1 cellular context compared by ENCODE assay signal in genomic region chr17:39401412-39402278, GRCh38.
TF ChIP-seq lines count a peak whose summit lies in the region.

TSS of gene FBXL20 (minus strand) at chr17:39401626. CDS start at chr17:39401402, 224 bp downstream.

TF ChIP-seq in HepG2, 621 proteins besides CTCF, POLR2A, EP300 and RAD21 (continued from another document and continues in another):
- TF ChIP-seq POGK (CRISPR knock-in tag; conservative IDR thresholded peaks at IDR 0.05): no peak
- no peak for TF ChIP-seq SMARCE1 (IDR thresholded peaks at IDR 0.05; ENCODE audit: borderline replicate concordance)
- TF ChIP-seq NR2F6 (IDR thresholded peaks at IDR 0.05): no peak
- TF ChIP-seq NR2F6 (CRISPR knock-in tag; IDR thresholded peaks at IDR 0.05): no peak
- peak; percentile 80; the same call in 1 of the 2 replicates for TF ChIP-seq IRF1 (CRISPR knock-in tag; IDR thresholded peaks at IDR 0.05; ENCODE audit: low read depth)
- TF ChIP-seq TFAP4 (IDR thresholded peaks at IDR 0.05; ENCODE audit: borderline replicate concordance, low read depth): peak; percentile 48; the same call in 1 of the 2 replicates
- 0 out of 2 replicates have a peak, but pooled peaks have one; percentile 14 for TF ChIP-seq NKX3-1 (CRISPR knock-in tag; IDR thresholded peaks at IDR 0.05)
- peak; percentile 38; the same call in 1 of the 2 replicates for TF ChIP-seq CBFB (CRISPR knock-in tag; IDR thresholded peaks at IDR 0.05)
- no peak for TF ChIP-seq THAP7 (CRISPR knock-in tag; IDR thresholded peaks at IDR 0.05)
- no peak for TF ChIP-seq ZNF552 (CRISPR knock-in tag; IDR thresholded peaks at IDR 0.05; ENCODE audit: borderline replicate concordance)
- 0 out of 2 replicates have a peak, but pooled peaks have one; percentile 46 for TF ChIP-seq KIAA2018 (CRISPR knock-in tag; IDR thresholded peaks at IDR 0.05; ENCODE audit: borderline replicate concordance)
- TF ChIP-seq CCAR2 (optimal IDR thresholded peaks at IDR 0.05; ENCODE audit: low read depth, low read length): no peak
- peak in 1 of 2 experiments; percentile 21; a peak in 1 of 4 replicates for TF ChIP-seq NR2F1 (CRISPR knock-in tag; IDR thresholded peaks at IDR 0.05)
- TF ChIP-seq ZBTB43 (CRISPR knock-in tag; conservative IDR thresholded peaks at IDR 0.05): no peak
- no peak for TF ChIP-seq HNRNPH1 (optimal IDR thresholded peaks at IDR 0.05; ENCODE audit: low read depth, low read length)
- TF ChIP-seq KDM6A (CRISPR knock-in tag; IDR thresholded peaks at IDR 0.05; ENCODE audit: low read depth): 0 out of 2 replicates have a peak, but pooled peaks have one; percentile 10
- TF ChIP-seq ATF1 (CRISPR knock-in tag; IDR thresholded peaks at IDR 0.05): no peak
- 0 out of 2 replicates have a peak, but pooled peaks have one; percentile 40 for TF ChIP-seq THRA (CRISPR knock-in tag; IDR thresholded peaks at IDR 0.05; ENCODE audit: borderline replicate concordance)
- TF ChIP-seq ZNF660 (CRISPR knock-in tag; IDR thresholded peaks at IDR 0.05; ENCODE audit: borderline replicate concordance, low read depth): no peak
- peak; percentile 90 for TF ChIP-seq SKI (IDR thresholded peaks at IDR 0.05; ENCODE audit: partially characterized antibody)
- TF ChIP-seq ZFP37 (CRISPR knock-in tag; IDR thresholded peaks at IDR 0.05; ENCODE audit: borderline replicate concordance): peak; percentile 56; the same call in 1 of the 2 replicates
- no peak for TF ChIP-seq LCORL (IDR thresholded peaks at IDR 0.05)
- no peak for TF ChIP-seq LCORL (CRISPR knock-in tag; IDR thresholded peaks at IDR 0.05)
- no peak for TF ChIP-seq HOMEZ (CRISPR knock-in tag; IDR thresholded peaks at IDR 0.05; ENCODE audit: low read depth)
- TF ChIP-seq HOXD1 (CRISPR knock-in tag; IDR thresholded peaks at IDR 0.05): no peak
- TF ChIP-seq ZNF672 (CRISPR knock-in tag; IDR thresholded peaks at IDR 0.05): 0 out of 2 replicates have a peak, but pooled peaks have one; percentile 13
- no peak; the same call in 1 of the 2 replicates for TF ChIP-seq PRDM10 (CRISPR knock-in tag; IDR thresholded peaks at IDR 0.05; ENCODE audit: low read depth)
